Comparison of ENCODE assay signal across 10 cellular contexts in the genomic region with DNA sequence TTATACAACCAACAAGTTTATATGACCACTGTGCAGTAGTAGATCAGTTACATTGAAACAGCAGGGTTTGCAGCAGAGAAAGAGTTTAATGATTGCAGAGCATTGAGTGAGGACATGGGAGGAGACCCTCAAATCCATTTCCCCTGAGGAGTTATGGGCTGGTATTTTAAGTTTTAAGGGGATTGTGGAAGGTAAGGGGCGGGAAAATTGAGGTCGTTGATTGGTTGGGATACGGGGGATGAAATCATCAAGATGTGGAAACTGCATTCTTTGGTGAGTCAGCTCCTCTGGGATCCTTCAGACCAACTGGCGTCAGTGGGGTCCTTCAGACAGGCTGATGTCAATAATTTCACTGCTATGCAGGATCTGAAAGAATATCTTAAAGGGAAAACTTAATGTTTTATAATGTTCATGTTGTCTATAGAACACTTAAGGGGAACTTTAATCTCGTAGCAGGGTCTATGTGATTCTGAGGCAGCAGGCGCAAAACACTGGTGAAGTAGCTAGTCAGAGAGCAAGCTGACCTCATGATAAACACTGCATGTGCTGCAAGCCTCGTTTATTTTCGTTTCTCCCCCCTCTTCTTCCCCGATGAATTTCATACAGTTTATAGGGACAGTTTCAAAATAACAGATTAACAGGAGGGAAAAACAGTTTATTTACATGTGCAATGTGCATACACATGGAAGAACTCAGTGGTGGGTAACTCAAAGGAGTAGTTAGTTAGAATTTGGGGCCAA. TPM values are rescaled to one million over a fixed set of nuclear protein-coding genes. Genes with fewer than 3 reads are reported as not detected.
DNase-seq lines count a peak whose midpoint lies in the region; ATAC-seq and TF ChIP-seq lines count a peak whose summit lies in the region.
"Had no signal": no experiment of that assay in that cellular context is flagged by ENCODE, and none has a peak within 500 bp of the region (broad histone marks: within the 10 kb centered on the region; RNA-seq: fewer than 3 reads in every experiment).

No MANE protein-coding gene starts in this region.

- TF ChIP-seq CTCF in cardiac fibroblast (IDR thresholded peaks at IDR 0.05; ENCODE audit: low read depth, low read length) = no peak

- ATAC-seq in HG03469 (IDR thresholded peaks at IDR 0.05; ENCODE audit: unreplicated experiment) = no peak

- H3K36me3 ChIP-seq in MG63 = peaks cover 15% of the 10 kb centered on the region

- no peaks in the 10 kb centered on the region for H3K27me3 ChIP-seq in MG63

- H3K9me3 ChIP-seq in MG63 = peaks cover 6% of the 10 kb centered on the region

- H3K4me3 ChIP-seq in cardiac fibroblast (replicated peaks in 1 of 2; ENCODE audit: low read depth in 2 of 2, low read length in 2 of 2) = peak overlapping the region in 1 of 2 donors; percentile 2
- H3K4me3 ChIP-seq in MG63 = no peak overlapping the region

- DNase-seq in GM04503 (ENCODE audit: low read depth) = peak; percentile 42
- DNase-seq in NCI-H226 = peak; percentile 90
- DNase-seq in cardiac fibroblast (ENCODE audit: low read depth in 2 of 2) = peak; percentile 75 to 94
- peak; percentile 55 for DNase-seq in non-pigmented ciliary epithelial cell (ENCODE audit: low read depth)
- DNase-seq in DMS79 (lab: John Stamatoyannopoulos, UW) = no peak
- DNase-seq in MG63 = no peak
- no peak for DNase-seq in activated CD4-positive, CD25-positive, alpha-beta regulatory T cell treated with anti-CD3 and anti-CD28 coated beads, Interleukin-2, amount 50 U/mL, for 72 hours
- DNase-seq: activated CD4-positive, alpha-beta T cell treated with anti-CD3 and anti-CD28 coated beads, Interleukin-2, amount 10 ng/mL, durations not matched to agents 7 days and 5 days; NCI-H187 treated with DMSO at 0.1 percent for 48 hours had no signal

RNA-seq across cellular contexts. Expression of gene BACE1-AS, which starts 17.4 kb away (rescaled TPM):
- total RNA-seq in MG63 (2014; rRNA removed; shearing (Covaris generic); ENCODE audit: low replicate concordance) = 0.15 and 3.2 TPM in 2 replicates

RNA-seq across cellular contexts. Expression of gene RNF214, which starts 41.2 kb away (rescaled TPM):
- total RNA-seq in MG63 (2014; rRNA removed; shearing (Covaris generic); ENCODE audit: low replicate concordance) = 1.3 and 2.4 TPM in 2 replicates

RNA-seq across cellular contexts. Expression of gene PCSK7, which starts 41.8 kb away (rescaled TPM):
- total RNA-seq in MG63 (2014; rRNA removed; shearing (Covaris generic); ENCODE audit: low replicate concordance) = 24.9 and 26.7 TPM in 2 replicates

RNA-seq across cellular contexts. Expression of gene BACE1, which starts 42.3 kb away (rescaled TPM):
- total RNA-seq in MG63 (2014; rRNA removed; shearing (Covaris generic); ENCODE audit: low replicate concordance) = 7.6 and 9.1 TPM in 2 replicates

RNA-seq across cellular contexts. Expression of gene CEP164, which starts 53.9 kb away (rescaled TPM):
- total RNA-seq in MG63 (2014; rRNA removed; shearing (Covaris generic); ENCODE audit: low replicate concordance) = 23.2 and 33.1 TPM in 2 replicates

Comparison
In these comparisons a context has a peak if more than half of its experiments do, and no peak if none do; other contexts are left out.
1. DNase-seq: peak in GM04503 (single experiment), NCI-H226 (single experiment), cardiac fibroblast (2 of 2) and non-pigmented ciliary epithelial cell (single experiment); none in DMS79 (single experiment), MG63 (single experiment) and activated CD4-positive, CD25-positive, alpha-beta regulatory T cell treated with anti-CD3 and anti-CD28 coated beads, Interleukin-2, amount 50 U/mL, for 72 hours (single experiment).